ENCODE assay signal across 25 cellular contexts in the genomic region with DNA sequence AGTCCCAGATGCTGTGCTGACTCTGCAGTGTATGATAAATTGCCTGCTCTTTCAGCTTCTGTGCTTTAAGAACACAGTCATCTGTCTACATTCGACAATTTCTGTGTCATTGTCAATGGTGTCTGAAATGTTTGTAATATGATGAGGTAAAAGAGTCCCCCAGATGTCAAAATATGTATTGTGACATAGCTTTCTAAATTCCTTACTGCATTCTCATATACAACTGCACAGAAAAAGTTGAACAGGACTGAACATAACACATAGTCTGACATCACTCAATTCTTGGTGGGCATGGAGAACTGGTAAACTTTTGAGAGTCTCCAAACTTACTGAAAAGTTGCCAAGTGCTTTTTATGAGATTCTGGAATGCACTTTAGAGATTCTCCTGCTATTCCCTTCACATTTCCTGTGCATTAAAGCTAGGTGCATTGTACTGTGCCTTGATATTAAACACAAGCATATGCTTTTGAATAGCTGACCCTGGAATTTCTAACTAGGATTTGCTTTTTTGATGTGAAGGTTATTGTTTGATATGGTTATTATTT. TPM values are rescaled to one million over a fixed set of nuclear protein-coding genes. Genes with fewer than 3 reads are reported as not detected.
"Had no signal": no experiment of that assay in that cellular context is flagged by ENCODE, and none has a peak within 500 bp of the region (broad histone marks: within the 10 kb centered on the region; RNA-seq: fewer than 3 reads in every experiment).

No MANE protein-coding gene starts in this region.

- H3K27ac Mint-ChIP-seq: effector memory CD8-positive, alpha-beta T cell; naive thymus-derived CD4-positive, alpha-beta T cell; stimulated activated naive B cell treated with anti-CD40 and anti-IgM and Interleukin-4, amounts not matched to agents 10 μg/mL and 1 μg/mL and 100 μg/mL, for 72 hours; stimulated activated naive CD8-positive, alpha-beta T cell treated with anti-CD3 and anti-CD28 coated beads, Interleukin-15, Interleukin-2, amounts not matched to agents 100 ng/mL and 50 ng/mL, for 24 hours had no signal

- H3K4me1 ChIP-seq: gastrocnemius medialis, left lung, prostate gland, right atrium auricular region, tibial nerve had no signal

- H3K27me3 ChIP-seq: esophagus squamous epithelium, gastrocnemius medialis, left lung, right atrium auricular region, sigmoid colon, tibial nerve, upper lobe of left lung had no signal

- DNase-seq: cortex of kidney; effector memory CD8-positive, alpha-beta T cell; erythroblast; esophagus squamous epithelium; foreskin fibroblast; gastrocnemius medialis; head of caudate nucleus; kidney; left lung; mesenchymal stem cell; midbrain; naive thymus-derived CD4-positive, alpha-beta T cell; nucleus accumbens; sigmoid colon; stimulated activated CD4-positive, alpha-beta T cell treated with anti-CD3 and anti-CD28 coated beads, Interleukin-15, amount 100 ng/mL, for 24 hours; stimulated activated CD4-positive, alpha-beta T cell treated with anti-CD3 and anti-CD28 coated beads, Interleukin-2, amount 100 ng/mL, for 48 hours; stimulated activated naive B cell treated with anti-CD40 and anti-IgM and Interleukin-4, amounts not matched to agents 10 μg/mL and 1 μg/mL and 100 μg/mL, for 72 hours; upper lobe of left lung had no signal

- H3K36me3 ChIP-seq: esophagus squamous epithelium, gastrocnemius medialis, left lung, prostate gland, right atrium auricular region, sigmoid colon, thoracic aorta, tibial nerve, upper lobe of left lung had no signal

- H3K4me3 ChIP-seq: esophagus squamous epithelium, gastrocnemius medialis, left lung, prostate gland, right atrium auricular region, sigmoid colon, skin epidermis, thoracic aorta, tibial nerve, upper lobe of left lung had no signal

- H3K9me3 ChIP-seq: esophagus squamous epithelium, gastrocnemius medialis, left lung, prostate gland, right atrium auricular region, sigmoid colon, thoracic aorta, tibial nerve, upper lobe of left lung had no signal

- H3K4me3 Mint-ChIP-seq: effector memory CD8-positive, alpha-beta T cell; naive thymus-derived CD4-positive, alpha-beta T cell; nephron; stimulated activated naive B cell treated with anti-CD40 and anti-IgM and Interleukin-4, amounts not matched to agents 10 μg/mL and 1 μg/mL and 100 μg/mL, for 72 hours; stimulated activated naive CD8-positive, alpha-beta T cell treated with anti-CD3 and anti-CD28 coated beads, Interleukin-15, Interleukin-2, amounts not matched to agents 100 ng/mL and 50 ng/mL, for 24 hours had no signal

- H3K4me1 Mint-ChIP-seq: naive thymus-derived CD4-positive, alpha-beta T cell; stimulated activated naive B cell treated with anti-CD40 and anti-IgM and Interleukin-4, amounts not matched to agents 10 μg/mL and 1 μg/mL and 100 μg/mL, for 72 hours had no signal

- H3K36me3 Mint-ChIP-seq: naive thymus-derived CD4-positive, alpha-beta T cell; stimulated activated naive B cell treated with anti-CD40 and anti-IgM and Interleukin-4, amounts not matched to agents 10 μg/mL and 1 μg/mL and 100 μg/mL, for 72 hours had no signal

- H3K27me3 Mint-ChIP-seq: effector memory CD8-positive, alpha-beta T cell; naive thymus-derived CD4-positive, alpha-beta T cell; stimulated activated naive CD8-positive, alpha-beta T cell treated with anti-CD3 and anti-CD28 coated beads, Interleukin-15, Interleukin-2, amounts not matched to agents 100 ng/mL and 50 ng/mL, for 24 hours had no signal

- H3K9me3 Mint-ChIP-seq: nephron; stimulated activated naive B cell treated with anti-CD40 and anti-IgM and Interleukin-4, amounts not matched to agents 10 μg/mL and 1 μg/mL and 100 μg/mL, for 72 hours had no signal

- H3K27ac ChIP-seq: esophagus squamous epithelium, gastrocnemius medialis, left lung, prostate gland, right atrium auricular region, skin epidermis, thoracic aorta, tibial nerve, upper lobe of left lung had no signal

RNA-seq across cellular contexts. Expression of a gene that starts 48.1 kb away (rescaled TPM):
- total RNA-seq: naive thymus-derived CD4-positive, alpha-beta T cell had no signal
- polyA plus RNA-seq: naive thymus-derived CD4-positive, alpha-beta T cell had no signal
